Comparison of ENCODE assay signal across 10 cellular contexts in the genomic region with DNA sequence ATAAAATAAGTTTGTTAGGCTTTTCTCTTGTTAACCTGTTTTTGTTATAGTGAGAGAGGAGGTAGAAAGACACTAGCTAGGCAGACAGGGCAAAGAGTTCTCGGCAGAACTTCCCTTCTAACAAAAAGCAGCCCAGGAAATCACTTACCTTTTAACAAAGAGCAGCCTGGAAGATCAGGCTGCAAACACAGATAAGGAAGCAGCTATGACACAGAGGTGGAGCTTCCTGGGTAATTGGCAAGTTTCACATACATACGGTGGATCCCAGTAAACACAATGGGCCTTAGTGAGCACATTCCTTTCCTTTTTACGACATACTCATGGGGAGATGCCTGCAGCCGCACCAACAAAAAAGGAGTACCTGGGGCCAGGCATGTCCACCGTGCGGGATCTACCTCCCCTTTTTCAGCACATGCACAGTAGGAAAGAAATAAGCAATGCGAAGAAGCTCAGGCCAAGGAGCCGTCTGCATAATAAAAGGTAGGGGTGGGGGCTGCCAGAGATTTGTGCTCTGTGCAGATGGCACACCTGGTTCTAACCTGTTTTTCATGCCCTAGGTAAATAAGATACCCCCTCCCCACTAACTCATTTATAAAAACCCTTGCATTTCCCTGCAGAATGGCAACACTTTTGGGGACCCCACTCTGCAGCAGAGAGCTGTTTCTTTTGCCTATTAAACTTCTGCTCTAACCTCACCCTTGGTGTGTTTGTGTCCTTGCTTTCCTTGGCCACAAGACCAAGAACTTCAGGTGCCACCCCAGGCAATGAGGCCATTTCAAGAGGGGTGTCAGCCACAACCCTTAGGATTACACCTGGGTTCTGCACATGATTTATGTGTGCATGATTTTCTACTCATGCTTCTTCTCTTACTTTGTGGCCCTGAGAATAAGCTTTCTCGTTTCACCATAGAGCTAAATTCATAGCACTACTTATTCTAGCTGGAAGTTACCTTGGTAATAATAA. TPM values are rescaled to one million over a fixed set of nuclear protein-coding genes. Genes with fewer than 3 reads are reported as not detected.
A peak's percentile ranks its signal among the peaks of the same experiment; 100 is the strongest.
DNase-seq lines count a peak whose midpoint lies in the region; ATAC-seq and TF ChIP-seq lines count a peak whose summit lies in the region.
"Had no signal": no experiment of that assay in that cellular context is flagged by ENCODE, and none has a peak within 500 bp of the region (broad histone marks: within the 10 kb centered on the region; RNA-seq: fewer than 3 reads in every experiment).

No MANE protein-coding gene starts in this region.

- TF ChIP-seq POLR2A in vagina (IDR thresholded peaks at IDR 0.05) = no peak

- intact Hi-C loops in psoas muscle (cut with DNase I) (no loop called here), vagina (cut with DNase I) (no loop called here)

- H3F3A ChIP-seq in smooth muscle cell (ENCODE audit: low read depth) = peaks cover 5% of the 10 kb centered on the region

- H3K4me3 ChIP-seq in iPS-18a (ENCODE audit: low read length) = peak overlapping the region; percentile 75
- peak overlapping the region; percentile 26 for H3K4me3 ChIP-seq in smooth muscle cell
- no peak overlapping the region for H3K4me3 ChIP-seq in psoas muscle
- no peak overlapping the region for H3K4me3 ChIP-seq in vagina

- H3K27ac ChIP-seq in iPS-18a (ENCODE audit: low read length) = peak overlapping the region; percentile 75
- peak overlapping the region; percentile 91 for H3K27ac ChIP-seq in smooth muscle cell (ENCODE audit: low read depth)
- no peak overlapping the region for H3K27ac ChIP-seq in psoas muscle
- no peak overlapping the region for H3K27ac ChIP-seq in vagina

- peak overlapping the region; percentile 35 for H2AFZ ChIP-seq in smooth muscle cell (ENCODE audit: low read depth)

- DNase-seq in HT1080 (ENCODE audit: low read depth) = peak; percentile 35
- DNase-seq in amniotic epithelial cell (ENCODE audit: low read depth) = peak; percentile 78
- DNase-seq in smooth muscle cell (lab: John Stamatoyannopoulos, UW; ENCODE audit: unreplicated experiment) = no peak
- no peak for DNase-seq in psoas muscle
- DNase-seq in vagina (ENCODE audit: extremely low spot score in 2 of 2) = no peak
- DNase-seq: GF-D8; NCI-H1092; stimulated activated naive CD4-positive, alpha-beta T cell treated with Interleukin-2 at 50 U/mL for 16 hours had no signal

- no peak for TF ChIP-seq CTCF in smooth muscle cell (IDR thresholded peaks at IDR 0.05; ENCODE audit: borderline replicate concordance, insufficient read depth, poor library complexity, severe bottlenecking)
- no peak for TF ChIP-seq CTCF in psoas muscle (IDR thresholded peaks at IDR 0.05)
- no peak for TF ChIP-seq CTCF in vagina (IDR thresholded peaks at IDR 0.05)

- H4K20me1 ChIP-seq in smooth muscle cell (ENCODE audit: low read depth) = no peaks in the 10 kb centered on the region

- H3K4me1 ChIP-seq in iPS-18a (ENCODE audit: control insufficient read depth, low read depth, low read length) = peaks cover 78% of the 10 kb centered on the region
- peaks cover 31% of the 10 kb centered on the region for H3K4me1 ChIP-seq in smooth muscle cell (ENCODE audit: low read depth)
- no peaks in the 10 kb centered on the region for H3K4me1 ChIP-seq in psoas muscle
- no peaks in the 10 kb centered on the region for H3K4me1 ChIP-seq in vagina

- H3K9me3 ChIP-seq in iPS-18a (ENCODE audit: control insufficient read depth, low read depth, low read length) (no peaks in the 10 kb centered on the region), smooth muscle cell (replicated peaks; ENCODE audit: low read depth) (no peaks in the 10 kb centered on the region), psoas muscle (no peaks in the 10 kb centered on the region), vagina (no peaks in the 10 kb centered on the region)

- H3K9ac ChIP-seq in iPS-18a (ENCODE audit: low read length) (peak overlapping the region; percentile 91), smooth muscle cell (ENCODE audit: low read depth) (peak overlapping the region; percentile 79)

- no peaks in the 10 kb centered on the region for H3K79me2 ChIP-seq in smooth muscle cell (ENCODE audit: low read depth)

- 32% methylated on average over 9 of the region's 9 CpGs for WGBS in smooth muscle cell (ENCODE audit: low lambda C conversion rate)
- 58 to 66% (median 61%) methylated on average over 9 of the region's 9 CpGs for WGBS in psoas muscle, 3 donors

- H3K27me3 ChIP-seq in iPS-18a (ENCODE audit: control insufficient read depth, insufficient read depth, low read length) (no peaks in the 10 kb centered on the region), smooth muscle cell (ENCODE audit: low read depth) (no peaks in the 10 kb centered on the region), psoas muscle (ENCODE audit: insufficient read depth in 3 of 3, low read length in 2 of 3) (no peaks in the 10 kb centered on the region), vagina (no peaks in the 10 kb centered on the region)

- peak overlapping the region; percentile 65 for H3K4me2 ChIP-seq in smooth muscle cell

- no peak for ATAC-seq in HG03457 (IDR thresholded peaks at IDR 0.05; ENCODE audit: unreplicated experiment)
- ATAC-seq in psoas muscle = no peak

- no peaks in the 10 kb centered on the region for H3K36me3 ChIP-seq in iPS-18a (ENCODE audit: control insufficient read depth, low read depth, low read length)
- H3K36me3 ChIP-seq in smooth muscle cell (ENCODE audit: low read depth) = no peaks in the 10 kb centered on the region
- H3K36me3 ChIP-seq in psoas muscle (ENCODE audit: insufficient read depth in 1 of 2, low read depth in 1 of 2) = no peaks in the 10 kb centered on the region
- no peaks in the 10 kb centered on the region for H3K36me3 ChIP-seq in vagina

RNA-seq across cellular contexts. Expression of gene MDH1, which starts 26.5 kb away (rescaled TPM):
- 295 and 321 TPM in 2 replicates for total RNA-seq in HT1080 (2014; rRNA removed; shearing (Covaris generic))
- 263 and 266 TPM in 2 replicates for polyA plus RNA-seq in HT1080 (2015; cell fraction: cytosol; rRNA removed)
- polyA plus RNA-seq in HT1080 (2015; cell fraction: nucleus; rRNA removed) = 327 and 363 TPM in 2 replicates
- total RNA-seq in smooth muscle cell = 280 and 290 TPM in 2 replicates
- polyA plus RNA-seq in smooth muscle cell = 251 and 275 TPM in 2 replicates
- 100 to 1,000 TPM; 185 to 564 (median 310) TPM for total RNA-seq in psoas muscle
- polyA plus RNA-seq in psoas muscle = 100 to 1,000 TPM; 256 to 457 (median 386) TPM
- 124 TPM for total RNA-seq in vagina

RNA-seq across cellular contexts. Expression of gene WDPCP, which starts 27.0 kb away (rescaled TPM):
- total RNA-seq in HT1080 (2014; rRNA removed; shearing (Covaris generic)) = 5.8 and 7.0 TPM in 2 replicates
- 3.2 and 4.2 TPM in 2 replicates for polyA plus RNA-seq in HT1080 (2015; cell fraction: cytosol; rRNA removed)
- 6.3 and 7.3 TPM in 2 replicates for polyA plus RNA-seq in HT1080 (2015; cell fraction: nucleus; rRNA removed)
- 8.1 and 11.6 TPM in 2 replicates for total RNA-seq in smooth muscle cell
- 7.5 and 8.1 TPM in 2 replicates for polyA plus RNA-seq in smooth muscle cell
- 10 to 100 TPM in 2 of 4 donors, 1 to 10 TPM in 2; 4.4 to 17.2 (median 11.5) TPM for total RNA-seq in psoas muscle
- 1 to 10 TPM; 1.7 to 4.0 (median 2.8) TPM for polyA plus RNA-seq in psoas muscle
- total RNA-seq in vagina = 13.3 TPM

Comparison
In these comparisons a context has a peak if more than half of its experiments do, and no peak if none do; other contexts are left out.
1. DNase-seq: peak in HT1080 (single experiment) and amniotic epithelial cell (single experiment); none in smooth muscle cell (single experiment), psoas muscle (0 of 2) and vagina (0 of 2).
2. H3K27ac ChIP-seq: peak in iPS-18a (single experiment) and smooth muscle cell (single experiment); none in psoas muscle (single experiment) and vagina (single experiment).
3. H3K4me3 ChIP-seq: peak in iPS-18a (single experiment) and smooth muscle cell (single experiment); none in psoas muscle (single experiment) and vagina (0 of 2).